Comparison of ENCODE assay signal across 8 cellular contexts in the genomic region with DNA sequence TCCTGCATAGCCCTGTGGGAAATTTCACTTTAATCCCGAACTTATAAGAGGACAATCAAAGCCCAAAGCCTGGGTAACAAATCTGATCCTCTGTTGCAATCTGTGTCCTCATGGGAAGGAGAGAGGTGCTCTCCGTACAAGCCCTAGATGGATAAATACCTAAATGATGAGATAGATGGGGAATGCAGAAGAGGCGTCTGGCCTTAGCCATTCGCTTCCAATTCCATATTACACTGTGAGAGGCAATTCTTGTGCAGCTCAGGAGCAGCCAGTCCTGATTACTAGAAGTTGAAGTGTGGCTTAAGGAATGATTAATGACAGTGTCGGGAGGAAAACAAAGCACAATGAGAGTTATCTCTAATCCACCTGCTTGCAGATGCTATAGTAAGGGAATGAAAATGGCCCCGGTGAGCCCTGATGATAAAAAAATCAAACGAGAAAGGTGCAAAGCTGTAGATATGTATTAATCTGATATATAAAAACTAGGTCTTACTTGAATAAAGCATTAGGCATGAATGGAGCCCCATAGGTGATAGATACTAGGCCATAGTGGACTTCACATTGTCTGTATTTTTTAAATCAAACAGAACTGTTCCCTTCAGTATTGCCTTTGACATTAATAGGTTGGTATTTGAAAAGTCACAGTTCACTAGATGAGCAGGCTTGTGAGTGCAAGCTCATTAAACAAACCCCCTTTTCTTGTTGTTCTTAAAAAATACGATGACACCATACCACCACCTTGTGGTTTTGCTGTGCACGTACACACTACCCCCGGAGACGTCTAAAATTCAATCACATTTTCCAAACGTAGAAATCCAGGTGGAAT. TPM values are rescaled to one million over a fixed set of nuclear protein-coding genes. Genes with fewer than 3 reads are reported as not detected.
DNase-seq lines count a peak whose midpoint lies in the region; ATAC-seq, FAIRE-seq and TF ChIP-seq lines count a peak whose summit lies in the region.

No MANE protein-coding gene starts in this region.

- H3K4me1 ChIP-seq in fibroblast of lung (ENCODE audit: control insufficient read depth, extremely low read depth, insufficient read depth, low read length), result peaks cover 10% of the 10 kb centered on the region

- H3K27me3 Mint-ChIP-seq in progenitor cell of endocrine pancreas, result peaks cover 27% of the 10 kb centered on the region

- H3K27me3 ChIP-seq in fibroblast of lung (ENCODE audit: control insufficient read depth, insufficient read depth, low read length), result no peaks in the 10 kb centered on the region

- ATAC-seq in HG03097 (IDR thresholded peaks at IDR 0.05; ENCODE audit: low FRiP score, unreplicated experiment) (no peak), HG03378 (IDR thresholded peaks at IDR 0.05; ENCODE audit: unreplicated experiment) (no peak)

- no peaks in the 10 kb centered on the region for H3K36me3 ChIP-seq in fibroblast of lung (ENCODE audit: control insufficient read depth, insufficient read depth, low read length)

- peak overlapping the region; percentile 45 for H3K27ac Mint-ChIP-seq in progenitor cell of endocrine pancreas

- no peak overlapping the region for H3K9ac ChIP-seq in fibroblast of lung (ENCODE audit: insufficient read depth, low read length)

- DNase-seq in G401 (ENCODE audit: low spot score) (peak; percentile 23), HT-29 (ENCODE audit: low spot score) (peak; percentile 64), RCC 7860 (ENCODE audit: low spot score) (peak; percentile 12), fibroblast of lung (ENCODE audit: low read depth in 2 of 2) (peak; percentile 85 to 87), progenitor cell of endocrine pancreas (ENCODE audit: low spot score, unreplicated experiment) (no peak)
- DNase-seq in stimulated activated CD4-positive, alpha-beta T cell treated with anti-CD3 and anti-CD28 coated beads, Interleukin-4, amount 100 ng/mL, for 1 hour, result no peak

- H3K4me2 ChIP-seq in fibroblast of lung (ENCODE audit: extremely low read depth, insufficient read depth, low read length), result no peak overlapping the region

- no peak overlapping the region for H3K4me3 ChIP-seq in fibroblast of lung (replicated peaks in 1 of 4; ENCODE audit: control extremely low read depth in 1 of 4, insufficient read depth in 1 of 4, low read depth in 3 of 4, low read length in 4 of 4)

- TF ChIP-seq CTCF in fibroblast of lung (conservative IDR thresholded peaks at IDR 0.05 in 1 of 2, IDR thresholded peaks at IDR 0.05 in 1 of 2; ENCODE audit: low read depth in 1 of 2, low read length in 2 of 2), result peak; percentile 81 to 86
- peak; percentile 93 for TF ChIP-seq CTCF in progenitor cell of endocrine pancreas (IDR thresholded peaks at IDR 0.05; ENCODE audit: unreplicated experiment)

- in situ Hi-C loops in G401 (cut with HindIII; ENCODE audit: low sequenced_read_pairs), result no loop called here

- H3K4me1 Mint-ChIP-seq in progenitor cell of endocrine pancreas (ENCODE audit: low read depth), result peaks cover 24% of the 10 kb centered on the region

- FAIRE-seq in RCC 7860 (lab: Jason Lieb, UNC), result peak; percentile 17

- no peaks in the 10 kb centered on the region for H3K9me3 Mint-ChIP-seq in progenitor cell of endocrine pancreas (ENCODE audit: low read depth)

- H2AFZ ChIP-seq in fibroblast of lung (ENCODE audit: low read length), result no peak overlapping the region

- H4K20me1 ChIP-seq in fibroblast of lung (ENCODE audit: control insufficient read depth, extremely low read depth, insufficient read depth, low read length), result no peaks in the 10 kb centered on the region

- H3K9me3 ChIP-seq in fibroblast of lung (ENCODE audit: control insufficient read depth, insufficient read depth, low read depth, low read length), result no peaks in the 10 kb centered on the region

- H3K36me3 Mint-ChIP-seq in progenitor cell of endocrine pancreas (ENCODE audit: insufficient read depth), result no peaks in the 10 kb centered on the region

- no peak overlapping the region for H3K27ac ChIP-seq in fibroblast of lung (ENCODE audit: insufficient read depth, low read length)

- no peaks in the 10 kb centered on the region for H3K79me2 ChIP-seq in fibroblast of lung (ENCODE audit: control insufficient read depth, insufficient read depth, low read length)

- no peak overlapping the region for H3K4me3 Mint-ChIP-seq in progenitor cell of endocrine pancreas (ENCODE audit: low read depth)

RNA-seq across cellular contexts. Expression of a gene that starts 54.2 kb away (rescaled TPM):
- not detected in 2 replicates for total RNA-seq in G401 (2014; rRNA removed; shearing (Covaris generic))
- not detected in 2 replicates for total RNA-seq in HT-29 (2014; rRNA removed; shearing (Covaris generic))
- total RNA-seq in fibroblast of lung (not detected in 2 replicates), progenitor cell of endocrine pancreas (not detected in 2 replicates)
- not detected in 2 replicates for polyA plus RNA-seq in fibroblast of lung
- polyA plus RNA-seq in fibroblast of lung (2012), result not detected in 2 replicates
- not detected in 2 replicates for polyA minus RNA-seq in fibroblast of lung (ENCODE audit: low replicate concordance)

Comparison
In these comparisons a context has a peak if more than half of its experiments do, and no peak if none do; other contexts are left out.
1. DNase-seq: peak in G401 (single experiment), HT-29 (single experiment), RCC 7860 (single experiment) and fibroblast of lung (2 of 2); none in progenitor cell of endocrine pancreas (single experiment) and stimulated activated CD4-positive, alpha-beta T cell treated with anti-CD3 and anti-CD28 coated beads, Interleukin-4, amount 100 ng/mL, for 1 hour (single experiment).